8 cellular contexts compared by ENCODE assay signal in the genomic region with DNA sequence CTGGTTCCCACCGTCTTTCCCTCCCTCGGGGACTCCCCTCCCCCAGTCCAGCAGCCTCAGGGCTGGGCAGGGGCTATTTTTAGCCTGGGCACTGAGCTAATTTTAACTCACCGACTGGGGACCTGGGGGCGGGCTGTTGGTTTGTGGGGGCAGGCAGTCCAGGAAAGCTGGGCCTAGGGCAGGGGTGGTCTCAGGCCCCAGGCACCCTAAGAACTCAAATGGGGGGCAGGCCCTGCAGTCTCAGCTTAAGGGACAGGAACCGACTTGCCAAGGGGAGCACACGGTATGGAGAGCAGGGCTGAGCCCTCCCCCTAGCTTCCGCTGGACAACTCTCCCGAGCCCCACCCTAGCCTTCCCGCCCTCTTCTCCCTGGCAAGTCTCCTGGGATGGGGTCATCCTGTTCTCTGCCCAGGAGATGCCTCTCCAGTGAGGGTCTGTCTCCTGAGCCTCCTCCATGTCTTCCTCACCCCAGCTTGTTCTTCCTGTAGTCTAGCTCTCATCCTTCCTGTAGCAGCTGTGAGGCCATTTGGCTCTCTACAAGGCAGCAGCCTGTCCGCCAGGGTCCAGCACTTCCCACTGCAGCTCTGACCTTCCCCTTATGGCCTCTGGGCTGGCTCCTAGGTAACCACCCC. TPM values are rescaled to one million over a fixed set of nuclear protein-coding genes. Genes with fewer than 3 reads are reported as not detected.
DNase-seq lines count a peak whose midpoint lies in the region; TF ChIP-seq lines count a peak whose summit lies in the region.

No MANE protein-coding gene starts in this region.

- peak; percentile 33 for DNase-seq in EL
- DNase-seq in OCI-LY7 (ENCODE audit: low spot score): peak; percentile 43
- no peak for DNase-seq in esophagus squamous epithelium (lab: John Stamatoyannopoulos, UW)
- DNase-seq in ovary: peak; percentile 53 to 68 (median 65)
- no peak for DNase-seq in hippocampal formation (lab: John Stamatoyannopoulos, UW)
- DNase-seq in superior temporal gyrus (ENCODE audit: extremely low spot score): no peak
- no peak for DNase-seq in glomerular visceral epithelial cell (ENCODE audit: extremely low spot score)
- DNase-seq in medulla oblongata (ENCODE audit: extremely low spot score): no peak

- peaks cover 97% of the 10 kb centered on the region for H3K79me2 ChIP-seq in OCI-LY7 (ENCODE audit: insufficient read depth, low read depth, low read length)

- H3K9me2 ChIP-seq in OCI-LY7 (ENCODE audit: insufficient read depth, low read length): no peaks in the 10 kb centered on the region

- no TSS peak for BruUV-seq in OCI-LY7 (replicated peaks; lab: Mats Ljungman, UMichigan)

- H3K4me3 ChIP-seq in OCI-LY7 (ENCODE audit: low read depth, low read length, poor library complexity, severe bottlenecking): peak overlapping the region; percentile 98
- peak overlapping the region in 3 of 4 donors; percentile 3 to 52 (median 25) for H3K4me3 ChIP-seq in esophagus squamous epithelium
- H3K4me3 ChIP-seq in ovary: peak overlapping the region; percentile 29

- intact Hi-C loops in OCI-LY7 (cut with micrococcal nuclease; ENCODE audit: unreplicated experiment): loop anchor here (5.0 to 10.0 kb wide), 3 partner anchors 153 to 1626 kb away; a partner anchor contains a TSS
- intact Hi-C loops in esophagus squamous epithelium (cut with DNase I): no loop called here
- intact Hi-C loops in ovary (cut with DNase I): no loop called here

- H3K9me3 ChIP-seq in OCI-LY7 (ENCODE audit: low read length): no peaks in the 10 kb centered on the region
- no peaks in the 10 kb centered on the region for H3K9me3 ChIP-seq in esophagus squamous epithelium
- H3K9me3 ChIP-seq in ovary: no peaks in the 10 kb centered on the region

- no peaks in the 10 kb centered on the region for H3K27me3 ChIP-seq in esophagus squamous epithelium
- H3K27me3 ChIP-seq in ovary: no peaks in the 10 kb centered on the region

- TF ChIP-seq POLR2A in esophagus squamous epithelium (IDR thresholded peaks at IDR 0.05): no peak
- TF ChIP-seq POLR2A in ovary (IDR thresholded peaks at IDR 0.05): no peak

- POLR2A ChIA-PET in OCI-LY7 (lab: Charles Lee): interaction anchor here (0.5 to 7.1 kb wide), 10 partner anchors 10 to 634 kb away, joined by 3 to 179 read pairs (median 5); a partner anchor contains a TSS

- no peak for TF ChIP-seq EP300 in ovary (IDR thresholded peaks at IDR 0.05)

- peak overlapping the region; percentile 91 for H3K4me2 ChIP-seq in OCI-LY7 (ENCODE audit: low read length)

- WGBS in esophagus squamous epithelium, 2 donors: 17% methylated on average over 6 of the region's 10 CpGs; no CpG with 5 or more reads in 1 of the 2 donors
- WGBS in ovary, 3 donors: 4 to 5% (median 4%) methylated on average over 10 of the region's 10 CpGs

- H2AFZ ChIP-seq in OCI-LY7 (ENCODE audit: low read length): no peak overlapping the region

- H3K36me3 ChIP-seq in OCI-LY7 (ENCODE audit: insufficient read depth, low read length) (peaks cover 64% of the 10 kb centered on the region), esophagus squamous epithelium (peaks cover 0 to 23% (median 0%) of the 10 kb centered on the region in 3 donors), ovary (no peaks in the 10 kb centered on the region)

- TF ChIP-seq CTCF in OCI-LY7 (conservative IDR thresholded peaks at IDR 0.05; ENCODE audit: low read length): no peak
- peak in 2 of 6 experiments; percentile 15 to 16 for TF ChIP-seq CTCF in esophagus squamous epithelium (IDR thresholded peaks at IDR 0.05)
- peak in 2 of 3 donors; percentile 42 to 47 for TF ChIP-seq CTCF in ovary (IDR thresholded peaks at IDR 0.05)

- H3K4me1 ChIP-seq in OCI-LY7 (ENCODE audit: insufficient read depth, low read length, poor library complexity, severe bottlenecking): peaks cover 95% of the 10 kb centered on the region
- peaks cover 70 to 100% (median 81%) of the 10 kb centered on the region in 3 donors for H3K4me1 ChIP-seq in esophagus squamous epithelium
- H3K4me1 ChIP-seq in ovary (ENCODE audit: insufficient read depth): peaks cover 58% of the 10 kb centered on the region

- H4K20me1 ChIP-seq in OCI-LY7 (ENCODE audit: insufficient read depth, low read length): peaks cover 5% of the 10 kb centered on the region; the same call in 1 of the 2 replicates

- H3K27ac ChIP-seq in OCI-LY7 (ENCODE audit: low read depth, low read length, poor library complexity, severe bottlenecking): peak overlapping the region; percentile 98
- H3K27ac ChIP-seq in esophagus squamous epithelium: peak overlapping the region; percentile 49 to 100 (median 84)
- peak overlapping the region; percentile 66 to 91 for H3K27ac ChIP-seq in ovary

- CTCF ChIA-PET in OCI-LY7 (lab: Charles Lee; ENCODE audit: unreplicated experiment): interaction anchor here (1.1 to 4.0 kb wide), 4 partner anchors 10 to 33 kb away, joined by 3 to 27 read pairs (median 8); a partner anchor contains a TSS

RNA-seq across cellular contexts. Expression of a gene that starts 10.1 kb away (rescaled TPM):
- 23.4 and 42.7 TPM in 2 replicates for total RNA-seq in OCI-LY7 (2014; rRNA removed; shearing (Covaris generic))
- 92.3 and 101 TPM in 2 replicates for total RNA-seq in OCI-LY7 (2022)
- 10 to 100 TPM in 3 of 4 donors, 1 to 10 TPM in 1; 9.1 to 30.1 (median 12.1) TPM for total RNA-seq in esophagus squamous epithelium
- total RNA-seq in ovary: 10 to 100 TPM; 30.0 to 96.6 (median 64.0) TPM
- polyA plus RNA-seq in ovary: 10 to 100 TPM; 33.0 to 40.1 TPM

Comparison
In these comparisons a context has a peak if more than half of its experiments do, and no peak if none do; other contexts are left out.
1. DNase-seq: peak in EL (single experiment), OCI-LY7 (single experiment) and ovary (5 of 5); none in esophagus squamous epithelium (single experiment), hippocampal formation (0 of 2), superior temporal gyrus (single experiment), glomerular visceral epithelial cell (single experiment) and medulla oblongata (single experiment).
2. H3K4me3 ChIP-seq: peak in every context shown above with its lines; median percentile 98 in OCI-LY7; 29 in ovary; 25 in esophagus squamous epithelium.
3. Peak in every context shown above with its lines, with median percentiles within 50 percentile points of each other: H3K27ac ChIP-seq.